1 cellular context compared by ENCODE assay signal in the genomic region with DNA sequence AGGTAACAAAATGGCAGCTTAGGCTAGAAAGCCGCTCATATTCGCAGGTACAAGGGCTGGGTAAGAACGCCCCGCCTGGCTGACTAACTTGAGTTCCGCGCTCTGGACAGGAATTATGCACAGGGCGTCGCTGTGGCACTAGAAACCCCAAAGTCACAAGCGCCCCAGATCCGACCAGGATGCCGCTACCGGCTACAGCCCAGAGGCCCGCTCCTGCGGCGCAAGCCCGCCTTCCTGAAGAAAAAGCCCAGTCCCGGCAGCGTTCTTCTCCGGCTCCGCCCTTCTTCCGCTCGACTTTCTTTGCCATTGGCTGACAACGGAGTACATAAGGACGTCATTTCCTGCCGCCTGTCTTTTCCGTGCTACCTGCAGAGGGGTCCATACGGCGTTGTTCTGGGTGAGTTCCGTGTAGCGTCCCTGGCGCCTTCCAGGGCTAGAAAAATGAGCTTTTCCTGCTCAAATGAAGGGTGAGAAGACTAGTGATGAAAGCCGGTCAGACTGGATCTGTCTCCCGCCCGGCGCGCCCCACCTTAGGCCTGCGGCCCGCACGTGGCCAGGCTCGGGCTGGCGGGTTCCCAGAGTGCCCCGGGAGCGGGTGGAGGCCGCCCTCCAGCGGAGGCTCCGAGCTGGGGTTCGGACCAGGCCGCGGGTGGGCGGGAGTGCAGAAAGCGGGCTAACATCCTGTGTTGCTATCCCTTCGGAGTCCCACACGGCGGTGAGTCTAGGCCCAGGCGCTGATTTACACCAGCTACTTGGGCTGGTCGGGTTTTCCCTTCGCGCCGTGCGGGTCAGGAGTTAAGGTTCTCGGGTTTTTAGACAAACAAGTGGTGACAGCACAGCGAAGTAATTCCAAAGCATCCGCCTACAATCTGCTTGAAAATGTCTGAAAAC.
TF ChIP-seq lines count a peak whose summit lies in the region.

TSS of gene RPSA (plus strand) at position 353 of the 891 bp plus-strand sequence. CDS start 934 bp downstream, outside the sequence.

TF ChIP-seq in HepG2, 621 proteins besides CTCF, POLR2A, EP300 and RAD21 (continued from another document and continues in another):
- TF ChIP-seq, protein P1, sequence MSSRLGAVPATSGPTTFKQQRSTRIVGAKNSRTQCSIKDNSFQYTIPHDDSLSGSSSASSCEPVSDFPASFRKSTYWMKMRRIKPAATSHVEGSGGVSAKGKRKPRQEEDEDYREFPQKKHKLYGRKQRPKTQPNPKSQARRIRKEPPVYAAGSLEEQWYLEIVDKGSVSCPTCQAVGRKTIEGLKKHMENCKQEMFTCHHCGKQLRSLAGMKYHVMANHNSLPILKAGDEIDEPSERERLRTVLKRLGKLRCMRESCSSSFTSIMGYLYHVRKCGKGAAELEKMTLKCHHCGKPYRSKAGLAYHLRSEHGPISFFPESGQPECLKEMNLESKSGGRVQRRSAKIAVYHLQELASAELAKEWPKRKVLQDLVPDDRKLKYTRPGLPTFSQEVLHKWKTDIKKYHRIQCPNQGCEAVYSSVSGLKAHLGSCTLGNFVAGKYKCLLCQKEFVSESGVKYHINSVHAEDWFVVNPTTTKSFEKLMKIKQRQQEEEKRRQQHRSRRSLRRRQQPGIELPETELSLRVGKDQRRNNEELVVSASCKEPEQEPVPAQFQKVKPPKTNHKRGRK (CRISPR knock-in tag; IDR thresholded peaks at IDR 0.05): no peak
- TF ChIP-seq GTF2F1 (IDR thresholded peaks at IDR 0.05; ENCODE audit: low read length) (no peak), NFATC3 (CRISPR knock-in tag; IDR thresholded peaks at IDR 0.05) (peak; percentile 86; the same call in 1 of the 2 replicates), ARNT (IDR thresholded peaks at IDR 0.05) (no peak), ZNF713 (CRISPR knock-in tag; IDR thresholded peaks at IDR 0.05) (no peak; the same call in 1 of the 2 replicates), ZNF782 (CRISPR knock-in tag; IDR thresholded peaks at IDR 0.05; ENCODE audit: borderline replicate concordance) (peak; percentile 58; the same call in 1 of the 2 replicates), HOXD1 (CRISPR knock-in tag; IDR thresholded peaks at IDR 0.05) (no peak; the same call in 1 of the 2 replicates), CEBPG (CRISPR knock-in tag; IDR thresholded peaks at IDR 0.05) (0 out of 2 replicates have a peak, but pooled peaks have one; percentile 7), MAZ (IDR thresholded peaks at IDR 0.05; ENCODE audit: borderline replicate concordance, low read depth, low read length) (no peak), MAZ (CRISPR knock-in tag; IDR thresholded peaks at IDR 0.05; ENCODE audit: low read depth) (peak; percentile 78), NFE2L1 (CRISPR knock-in tag; IDR thresholded peaks at IDR 0.05; ENCODE audit: borderline replicate concordance) (no peak), ZMAT3 (CRISPR knock-in tag; conservative IDR thresholded peaks at IDR 0.05) (peak; percentile 81), GLI4 (CRISPR knock-in tag; IDR thresholded peaks at IDR 0.05; ENCODE audit: borderline replicate concordance) (peak; percentile 85; the same call in 1 of the 2 replicates), ZNF263 (CRISPR knock-in tag; IDR thresholded peaks at IDR 0.05) (peak; percentile 65; the same call in 1 of the 2 replicates), ZNF740 (CRISPR knock-in tag; IDR thresholded peaks at IDR 0.05) (no peak), KDM4B (CRISPR knock-in tag; IDR thresholded peaks at IDR 0.05) (peak; percentile 21; the same call in 1 of the 2 replicates), RCOR2 (CRISPR knock-in tag; IDR thresholded peaks at IDR 0.05) (peak; percentile 3; the same call in 1 of the 2 replicates), ZBTB38 (CRISPR knock-in tag; IDR thresholded peaks at IDR 0.05) (peak; percentile 76; the same call in 1 of the 2 replicates), ZBTB3 (CRISPR knock-in tag; IDR thresholded peaks at IDR 0.05; ENCODE audit: borderline replicate concordance, low read depth) (no peak), WIZ (CRISPR knock-in tag; IDR thresholded peaks at IDR 0.05) (peak; percentile 59; the same call in 1 of the 2 replicates), UBTF (CRISPR knock-in tag; IDR thresholded peaks at IDR 0.05) (peak; percentile 94), ZNF235 (CRISPR knock-in tag; IDR thresholded peaks at IDR 0.05; ENCODE audit: borderline replicate concordance) (peak; percentile 76; the same call in 1 of the 2 replicates), ZNF329 (CRISPR knock-in tag; IDR thresholded peaks at IDR 0.05; ENCODE audit: low read depth) (peak; percentile 63; the same call in 1 of the 2 replicates), ZFX (CRISPR knock-in tag; IDR thresholded peaks at IDR 0.05; ENCODE audit: low read depth) (peak; percentile 100), ZNF567 (CRISPR knock-in tag; IDR thresholded peaks at IDR 0.05; ENCODE audit: borderline replicate concordance) (0 out of 2 replicates have a peak, but pooled peaks have one; percentile 47), ZNF580 (CRISPR knock-in tag; IDR thresholded peaks at IDR 0.05; ENCODE audit: borderline replicate concordance, low read depth) (peak; percentile 90; the same call in 1 of the 2 replicates), RNF219 (CRISPR knock-in tag; IDR thresholded peaks at IDR 0.05) (no peak), HNRNPL (IDR thresholded peaks at IDR 0.05; ENCODE audit: low read depth, low read length) (0 out of 2 replicates have a peak, but pooled peaks have one; percentile 41), FOXO1 (CRISPR knock-in tag; IDR thresholded peaks at IDR 0.05) (no peak; the same call in none of the 2 replicates), ZNF282 (IDR thresholded peaks at IDR 0.05; ENCODE audit: partially characterized antibody) (no peak), ZNF232 (CRISPR knock-in tag; IDR thresholded peaks at IDR 0.05; ENCODE audit: borderline replicate concordance) (peak; percentile 81; the same call in 1 of the 2 replicates), ZNF777 (CRISPR knock-in tag; IDR thresholded peaks at IDR 0.05) (no peak; the same call in 1 of the 2 replicates), SRF (IDR thresholded peaks at IDR 0.05; ENCODE audit: low read depth, low read length) (no peak), AHR (CRISPR knock-in tag; IDR thresholded peaks at IDR 0.05) (peak; percentile 75), BRD4 (CRISPR knock-in tag; IDR thresholded peaks at IDR 0.05) (peak; percentile 74), ZNF501 (CRISPR knock-in tag; IDR thresholded peaks at IDR 0.05) (peak; percentile 97), THRA (CRISPR knock-in tag; IDR thresholded peaks at IDR 0.05; ENCODE audit: borderline replicate concordance) (peak; percentile 13; the same call in 1 of the 2 replicates), ZKSCAN1 (IDR thresholded peaks at IDR 0.05; ENCODE audit: low read length) (no peak), SALL1 (CRISPR knock-in tag; IDR thresholded peaks at IDR 0.05) (peak; percentile 89), RELA (CRISPR knock-in tag; IDR thresholded peaks at IDR 0.05) (no peak)
- TF ChIP-seq, protein P2, sequence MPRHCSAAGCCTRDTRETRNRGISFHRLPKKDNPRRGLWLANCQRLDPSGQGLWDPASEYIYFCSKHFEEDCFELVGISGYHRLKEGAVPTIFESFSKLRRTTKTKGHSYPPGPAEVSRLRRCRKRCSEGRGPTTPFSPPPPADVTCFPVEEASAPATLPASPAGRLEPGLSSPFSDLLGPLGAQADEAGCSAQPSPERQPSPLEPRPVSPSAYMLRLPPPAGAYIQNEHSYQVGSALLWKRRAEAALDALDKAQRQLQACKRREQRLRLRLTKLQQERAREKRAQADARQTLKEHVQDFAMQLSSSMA (CRISPR knock-in tag; IDR thresholded peaks at IDR 0.05): no peak
- TF ChIP-seq, protein P3, sequence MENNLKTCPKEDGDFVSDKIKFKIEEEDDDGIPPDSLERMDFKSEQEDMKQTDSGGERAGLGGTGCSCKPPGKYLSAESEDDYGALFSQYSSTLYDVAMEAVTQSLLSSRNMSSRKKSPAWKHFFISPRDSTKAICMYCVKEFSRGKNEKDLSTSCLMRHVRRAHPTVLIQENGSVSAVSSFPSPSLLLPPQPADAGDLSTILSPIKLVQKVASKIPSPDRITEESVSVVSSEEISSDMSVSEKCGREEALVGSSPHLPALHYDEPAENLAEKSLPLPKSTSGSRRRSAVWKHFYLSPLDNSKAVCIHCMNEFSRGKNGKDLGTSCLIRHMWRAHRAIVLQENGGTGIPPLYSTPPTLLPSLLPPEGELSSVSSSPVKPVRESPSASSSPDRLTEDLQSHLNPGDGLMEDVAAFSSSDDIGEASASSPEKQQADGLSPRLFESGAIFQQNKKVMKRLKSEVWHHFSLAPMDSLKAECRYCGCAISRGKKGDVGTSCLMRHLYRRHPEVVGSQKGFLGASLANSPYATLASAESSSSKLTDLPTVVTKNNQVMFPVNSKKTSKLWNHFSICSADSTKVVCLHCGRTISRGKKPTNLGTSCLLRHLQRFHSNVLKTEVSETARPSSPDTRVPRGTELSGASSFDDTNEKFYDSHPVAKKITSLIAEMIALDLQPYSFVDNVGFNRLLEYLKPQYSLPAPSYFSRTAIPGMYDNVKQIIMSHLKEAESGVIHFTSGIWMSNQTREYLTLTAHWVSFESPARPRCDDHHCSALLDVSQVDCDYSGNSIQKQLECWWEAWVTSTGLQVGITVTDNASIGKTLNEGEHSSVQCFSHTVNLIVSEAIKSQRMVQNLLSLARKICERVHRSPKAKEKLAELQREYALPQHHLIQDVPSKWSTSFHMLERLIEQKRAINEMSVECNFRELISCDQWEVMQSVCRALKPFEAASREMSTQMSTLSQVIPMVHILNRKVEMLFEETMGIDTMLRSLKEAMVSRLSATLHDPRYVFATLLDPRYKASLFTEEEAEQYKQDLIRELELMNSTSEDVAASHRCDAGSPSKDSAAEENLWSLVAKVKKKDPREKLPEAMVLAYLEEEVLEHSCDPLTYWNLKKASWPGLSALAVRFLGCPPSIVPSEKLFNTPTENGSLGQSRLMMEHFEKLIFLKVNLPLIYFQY (CRISPR knock-in tag; IDR thresholded peaks at IDR 0.05; ENCODE audit: borderline replicate concordance): peak; percentile 64; the same call in 1 of the 2 replicates
